In genomic region chr18:3447895-3448844, GRCh38 we compare ENCODE assay signal across 8 cellular contexts. TPM values are rescaled to one million over a fixed set of nuclear protein-coding genes. Genes with fewer than 3 reads are reported as not detected.
DNase-seq lines count a peak whose midpoint lies in the region; ATAC-seq and TF ChIP-seq lines count a peak whose summit lies in the region.

No MANE protein-coding gene starts in this region.

- DNase-seq in GM12864 (ENCODE audit: low read depth) (no peak), NCI-H1105 (lab: John Stamatoyannopoulos, UW) (peak; percentile 75), SKM-1 treated with dmso at 0.1 percent for 144 hours (lab: John Stamatoyannopoulos, UW; ENCODE audit: unreplicated experiment) (peak; percentile 95), cardiac septum (ENCODE audit: low spot score) (peak; percentile 96), pons (ENCODE audit: low spot score) (peak; percentile 92), upper lobe of left lung (peak; percentile 97 to 98)
- peak; percentile 48 for DNase-seq in activated naive CD8-positive, alpha-beta T cell treated with anti-CD3 and anti-CD28 coated beads, Interleukin-2, amount 50 U/mL, for 16 hours (ENCODE audit: low read depth, low spot score)

- H3K27me3 ChIP-seq in upper lobe of left lung, result no peaks in the 10 kb centered on the region

- no peaks in the 10 kb centered on the region for H3K9me3 ChIP-seq in upper lobe of left lung

- H3K36me3 ChIP-seq in upper lobe of left lung, result no peaks in the 10 kb centered on the region

- TF ChIP-seq CTCF in GM12864 (IDR thresholded peaks at IDR 0.05; ENCODE audit: low read depth, low read length, missing control alignments), result peak; percentile 5
- TF ChIP-seq CTCF in upper lobe of left lung (IDR thresholded peaks at IDR 0.05), result peak in 2 of 6 experiments; percentile 8 to 12

- peak in 1 of 4 donors; percentile 75 for TF ChIP-seq EP300 in upper lobe of left lung (IDR thresholded peaks at IDR 0.05)

- H3K4me3 ChIP-seq in GM12864 (ENCODE audit: low read depth, low read length) (peak overlapping the region; percentile 63), upper lobe of left lung (peak overlapping the region; percentile 65 to 78 (median 76))

- peaks cover 18 to 26% (median 22%) of the 10 kb centered on the region in 4 donors for H3K4me1 ChIP-seq in upper lobe of left lung

- peak overlapping the region; percentile 96 to 99 (median 98) for H3K27ac ChIP-seq in upper lobe of left lung

- TF ChIP-seq POLR2A in upper lobe of left lung (IDR thresholded peaks at IDR 0.05), result peak; percentile 53 to 98 (median 94)

- intact Hi-C loops in cardiac septum (cut with DNase I), result loop anchor here (2.0 kb wide), 1 partner anchor 147 kb away; no protein-coding TSS in a partner anchor

- WGBS in upper lobe of left lung, 2 donors, result 1% methylated on average over 47 to 59 of the region's 63 CpGs

- peak; percentile 65 for ATAC-seq in HG02678 (IDR thresholded peaks at IDR 0.05; ENCODE audit: unreplicated experiment)
- peak; percentile 86 to 95 for ATAC-seq in upper lobe of left lung (ENCODE audit: low FRiP score in 2 of 2)

RNA-seq across cellular contexts. Expression of gene TGIF1, which starts 1.8 kb away (rescaled TPM):
- total RNA-seq in cardiac septum, result 10.8 TPM
- total RNA-seq in upper lobe of left lung, result 10 to 100 TPM; 55.8 to 87.0 (median 64.8) TPM
